In the genomic region with DNA sequence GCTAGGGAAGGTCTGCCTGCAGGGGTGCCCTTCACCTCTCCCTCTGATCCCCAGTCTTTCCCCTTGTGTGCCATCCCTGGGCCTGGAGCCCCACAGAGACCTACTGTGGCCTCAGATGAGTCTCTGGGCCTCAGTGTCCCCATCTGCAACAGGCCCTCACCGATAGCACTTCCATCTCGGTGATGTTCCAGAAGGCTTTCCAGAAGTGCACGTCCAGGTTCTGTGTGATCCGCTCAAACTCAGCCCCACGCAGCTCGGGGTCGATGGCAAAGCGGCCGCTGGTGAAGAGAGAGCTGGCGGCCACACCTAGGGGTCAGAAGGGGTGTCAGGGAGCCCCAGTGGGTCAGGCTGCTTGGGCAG, we compare ENCODE assay signal across 40 cellular contexts. TPM values are rescaled to one million over a fixed set of nuclear protein-coding genes. Genes with fewer than 3 reads are reported as not detected.
"Had no signal": no experiment of that assay in that cellular context is flagged by ENCODE, and none has a peak within 500 bp of the region (broad histone marks: within the 10 kb centered on the region; RNA-seq: fewer than 3 reads in every experiment).

No MANE protein-coding gene starts in this region.

- H3K4me1 ChIP-seq: Peyer's patch, SJSA1 had no signal

- H3K36me3 ChIP-seq: WERI-Rb-1 had no signal

- H3K4me3 Mint-ChIP-seq: activated CD4-positive, alpha-beta T cell treated with anti-CD3 and anti-CD28 coated beads, Interleukin-2, amount 10 ng/mL, durations not matched to agents 24 days and 14 days; activated CD8-positive, alpha-beta T cell treated with anti-CD3 and anti-CD28 coated beads for 36 hours; activated naive CD4-positive, alpha-beta T cell treated with anti-CD3 and anti-CD28 coated beads for 36 hours; activated T-cell treated with anti-CD3 and anti-CD28 coated beads, Interleukin-2, amount 50 U/mL, for 72 hours; brain; T-cell had no signal

- H3K36me3 Mint-ChIP-seq: activated naive CD4-positive, alpha-beta T cell treated with anti-CD3 and anti-CD28 coated beads, Interleukin-2, amount 50 U/mL, for 72 hours had no signal

- H3K4me3 ChIP-seq: Peyer's patch, SJSA1 had no signal

- H3K4me1 Mint-ChIP-seq: activated CD4-positive, alpha-beta T cell treated with anti-CD3 and anti-CD28 coated beads, Interleukin-2, amount 10 ng/mL, durations not matched to agents 24 days and 14 days had no signal

- H3K27ac ChIP-seq: Peyer's patch, SJSA1, WERI-Rb-1 had no signal

- H3K9me3 ChIP-seq: Peyer's patch, SJSA1 had no signal

- H3K27me3 Mint-ChIP-seq: activated CD4-positive, alpha-beta T cell treated with anti-CD3 and anti-CD28 coated beads, Interleukin-2, amount 10 ng/mL, durations not matched to agents 24 days and 14 days; activated CD8-positive, alpha-beta T cell treated with anti-CD3 and anti-CD28 coated beads for 36 hours; T-cell had no signal

- H3K27ac Mint-ChIP-seq: activated CD4-positive, alpha-beta T cell treated with anti-CD3 and anti-CD28 coated beads, Interleukin-2, amount 10 ng/mL, durations not matched to agents 24 days and 14 days; activated CD8-positive, alpha-beta T cell treated with anti-CD3 and anti-CD28 coated beads for 36 hours; activated naive CD4-positive, alpha-beta T cell treated with anti-CD3 and anti-CD28 coated beads for 36 hours; activated T-cell treated with anti-CD3 and anti-CD28 coated beads, Interleukin-2, amount 50 U/mL, for 72 hours; activated T-helper 2 cell treated with anti-CD3 and anti-CD28 coated beads, Interferon-gamma antibody, Interleukin-2, Interleukin-4, amounts not matched to agents 10 μg/mL and 5 μg/mL and 100 μg/mL, durations not matched to agents 14 hours and 24 hours and 36 hours; T-cell had no signal

- H3K9me3 Mint-ChIP-seq: activated CD4-positive, alpha-beta T cell treated with anti-CD3 and anti-CD28 coated beads, Interleukin-2, amount 10 ng/mL, durations not matched to agents 24 days and 14 days; activated CD8-positive, alpha-beta T cell treated with anti-CD3 and anti-CD28 coated beads for 36 hours; activated naive CD4-positive, alpha-beta T cell treated with anti-CD3 and anti-CD28 coated beads for 36 hours; activated naive CD4-positive, alpha-beta T cell treated with anti-CD3 and anti-CD28 coated beads, Interleukin-2, amount 50 U/mL, for 72 hours; activated T-cell treated with anti-CD3 and anti-CD28 coated beads, Interleukin-2, amount 50 U/mL, for 72 hours; activated T-helper 2 cell treated with anti-CD3 and anti-CD28 coated beads, Interferon-gamma antibody, Interleukin-2, Interleukin-4, amounts not matched to agents 10 μg/mL and 5 μg/mL and 100 μg/mL, durations not matched to agents 14 hours and 24 hours and 36 hours; brain; T-cell had no signal

- ATAC-seq: activated CD8-positive, alpha-beta T cell treated with anti-CD3 and anti-CD28 coated beads for 36 hours; PC-3; SK-N-SH treated with all-trans-retinoic acid at 6 μM for 48 hours; T-cell had no signal

- H3K27me3 ChIP-seq: Peyer's patch, SJSA1 had no signal

- DNase-seq: activated CD4-positive, alpha-beta T cell treated with anti-CD3 and anti-CD28 coated beads for 1 hour; activated CD4-positive, alpha-beta T cell treated with anti-CD3 and anti-CD28 coated beads, Interleukin-2, amount 10 ng/mL, durations not matched to agents 24 days and 14 days; activated CD4-positive, alpha-beta T cell treated with anti-CD3 and anti-CD28 coated beads, Interleukin-2, amount 50 U/mL, for 4 hours; activated CD4-positive, CD25-positive, alpha-beta regulatory T cell; activated CD8-positive, alpha-beta T cell treated with anti-CD3 and anti-CD28 coated beads for 36 hours; activated gamma-delta T cell treated with Interleukin-2 at 50 U/mL for 16 hours; activated naive CD4-positive, alpha-beta T cell treated with anti-CD3 and anti-CD28 coated beads for 36 hours; activated T-cell treated with anti-CD3 and anti-CD28 coated beads, Interleukin-2, amount 50 U/mL, for 1 hour; activated T-cell treated with anti-CD3 and anti-CD28 coated beads, Interleukin-2, amount 50 U/mL, for 72 hours; anterior cingulate cortex; central memory CD4-positive, alpha-beta T cell; Kasumi-1; KG1; MM.1S; MV-4-11; NCI-H1092; NCI-H1436 treated with DMSO at 0.1 percent for 48 hours; NCI-H1694 treated with DMSO at 0.1 percent for 48 hours; NCI-H2029; NCI-H2107; NCI-H2171; NCI-H510A; NCI-H526; NCI-H748 treated with DMSO at 0.1 percent for 48 hours; NK-92 treated with Interleukin-12 subunit alpha and Interleukin-12 subunit beta, amount 100 ng/mL, for 24 hours; PC-3; Peyer's patch; RPMI8226; SHP77 treated with DMSO at 0.1 percent for 48 hours; T-cell; T-helper 2 cell; T1000; WERI-Rb-1 had no signal

RNA-seq across cellular contexts. Expression of gene CNFN, which starts 17.7 kb away (rescaled TPM):
- total RNA-seq: activated CD4-positive, alpha-beta T cell treated with anti-CD3 and anti-CD28 coated beads, Interleukin-2, amount 10 ng/mL, durations not matched to agents 24 days and 14 days; activated CD8-positive, alpha-beta memory T cell treated with anti-CD3 and anti-CD28 coated beads for 36 hours; activated CD8-positive, alpha-beta T cell treated with anti-CD3 and anti-CD28 coated beads for 36 hours; activated naive CD4-positive, alpha-beta T cell treated with anti-CD3 and anti-CD28 coated beads for 36 hours; activated naive CD4-positive, alpha-beta T cell treated with anti-CD3 and anti-CD28 coated beads, Interleukin-2, amount 50 U/mL, for 72 hours; activated T-helper 2 cell treated with anti-CD3 and anti-CD28 coated beads, Interferon-gamma antibody, Interleukin-2, Interleukin-4, amounts not matched to agents 10 μg/mL and 5 μg/mL and 100 μg/mL, durations not matched to agents 14 hours and 24 hours and 36 hours; bronchial epithelial cell; SJSA1 had no signal

RNA-seq across cellular contexts. Expression of gene CXCL17, which starts 35.0 kb away (rescaled TPM):
- total RNA-seq: activated CD4-positive, alpha-beta T cell treated with anti-CD3 and anti-CD28 coated beads, Interleukin-2, amount 10 ng/mL, durations not matched to agents 24 days and 14 days; activated CD8-positive, alpha-beta memory T cell treated with anti-CD3 and anti-CD28 coated beads for 36 hours; activated CD8-positive, alpha-beta T cell treated with anti-CD3 and anti-CD28 coated beads for 36 hours; activated naive CD4-positive, alpha-beta T cell treated with anti-CD3 and anti-CD28 coated beads for 36 hours; activated naive CD4-positive, alpha-beta T cell treated with anti-CD3 and anti-CD28 coated beads, Interleukin-2, amount 50 U/mL, for 72 hours; activated T-cell treated with anti-CD3 and anti-CD28 coated beads, Interleukin-2, amount 50 U/mL, for 72 hours; activated T-helper 2 cell treated with anti-CD3 and anti-CD28 coated beads, Interferon-gamma antibody, Interleukin-2, Interleukin-4, amounts not matched to agents 10 μg/mL and 5 μg/mL and 100 μg/mL, durations not matched to agents 14 hours and 24 hours and 36 hours; Peyer's patch; SJSA1; T-cell had no signal
